ENCODE assay signal across 13 cellular contexts in the genomic region with DNA sequence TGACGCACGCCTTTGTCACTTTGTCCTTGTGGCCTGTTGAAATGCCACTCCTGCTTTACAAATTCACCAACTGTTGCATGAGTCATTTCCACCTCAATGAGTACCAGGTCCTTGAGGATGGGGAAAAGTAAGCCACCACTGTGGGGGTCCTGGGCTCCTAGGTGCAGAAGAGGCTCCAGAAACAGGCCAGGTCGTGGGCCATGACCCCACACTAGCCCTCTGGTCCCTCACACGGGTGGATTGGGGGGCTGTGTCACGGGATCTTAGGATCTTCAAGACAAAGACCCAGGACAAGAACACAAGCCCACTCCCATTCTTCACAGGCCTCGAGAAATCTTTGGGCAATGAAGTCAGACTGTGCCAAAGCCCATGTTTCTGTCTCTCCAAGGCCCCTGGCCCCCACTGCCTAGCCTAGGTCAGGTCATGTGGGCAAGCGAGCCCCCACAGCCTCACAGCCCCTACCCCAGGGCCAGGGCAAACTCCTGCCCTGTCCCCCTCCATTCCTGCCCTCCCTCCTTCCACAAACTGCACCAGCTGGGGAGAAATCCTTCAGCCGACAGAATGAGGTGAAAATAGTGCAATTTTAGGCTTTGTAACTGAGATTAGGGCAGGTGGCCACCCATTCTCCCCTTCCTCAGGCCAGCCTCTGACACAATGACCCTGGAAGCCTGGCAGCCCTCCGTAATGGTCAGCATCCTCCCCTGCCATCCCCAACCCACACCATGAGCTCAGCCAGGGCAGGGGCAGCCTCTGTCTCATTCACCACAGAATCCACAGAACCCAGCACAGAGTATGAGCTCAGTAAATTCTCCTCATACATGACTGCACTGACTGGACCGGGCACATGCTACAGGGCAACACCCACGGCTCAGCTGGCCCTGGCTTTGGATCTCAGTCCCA. TPM values are rescaled to one million over a fixed set of nuclear protein-coding genes. Genes with fewer than 3 reads are reported as not detected.
DNase-seq lines count a peak whose midpoint lies in the region; ATAC-seq and TF ChIP-seq lines count a peak whose summit lies in the region.
"Had no signal": no experiment of that assay in that cellular context is flagged by ENCODE, and none has a peak within 500 bp of the region (broad histone marks: within the 10 kb centered on the region; RNA-seq: fewer than 3 reads in every experiment).

No MANE protein-coding gene starts in this region.

- no peak for TF ChIP-seq EP300 in suprapubic skin (IDR thresholded peaks at IDR 0.05)

- no peaks in the 10 kb centered on the region for H3K9me3 Mint-ChIP-seq in activated CD4-positive, alpha-beta T cell treated with anti-CD3 and anti-CD28 coated beads, Interleukin-2, amount 10 ng/mL, durations not matched to agents 7 days and 5 days
- H3K9me3 Mint-ChIP-seq in activated CD8-positive, alpha-beta memory T cell treated with anti-CD3 and anti-CD28 coated beads, Interleukin-2, amount 10 ng/mL, durations not matched to agents 7 days and 5 days (ENCODE audit: low read depth) = no peaks in the 10 kb centered on the region
- H3K9me3 Mint-ChIP-seq: activated T-helper 1 cell treated with anti-CD3 and anti-CD28 coated beads, Interleukin-12 subunit alpha, Interleukin-12 subunit beta, Interleukin-2, Interleukin-4 antibody, amounts not matched to agents 30 ng/mL and 10 ng/mL and 1 ng/mL, durations not matched to agents 14 hours and 24 hours and 36 hours had no signal

- WGBS in suprapubic skin = 75% methylated on average over 11 of the region's 11 CpGs

- H3K36me3 Mint-ChIP-seq in activated CD4-positive, alpha-beta T cell treated with anti-CD3 and anti-CD28 coated beads, Interleukin-2, amount 10 ng/mL, durations not matched to agents 7 days and 5 days (ENCODE audit: low read depth) = no peaks in the 10 kb centered on the region
- no peaks in the 10 kb centered on the region for H3K36me3 Mint-ChIP-seq in activated CD8-positive, alpha-beta memory T cell treated with anti-CD3 and anti-CD28 coated beads, Interleukin-2, amount 10 ng/mL, durations not matched to agents 7 days and 5 days

- H3K4me3 ChIP-seq in left lung (no peak overlapping the region), suprapubic skin (no peak overlapping the region)

- H3K27me3 ChIP-seq in left lung (peaks cover 0 to under 1% of the 10 kb centered on the region in 2 donors), suprapubic skin (no peaks in the 10 kb centered on the region)

- POLR2A ChIA-PET in activated CD4-positive, alpha-beta T cell treated with anti-CD3 and anti-CD28 coated beads, Interleukin-2, amount 10 ng/mL, durations not matched to agents 7 days and 5 days (lab: Charles Lee) = no interaction called here

- intact Hi-C loops in left lung (cut with DNase I) = no loop called here

- peaks cover 0 to 4% of the 10 kb centered on the region in 2 donors for H3K36me3 ChIP-seq in left lung
- H3K36me3 ChIP-seq in suprapubic skin = no peaks in the 10 kb centered on the region

- no peak for TF ChIP-seq CTCF in left lung (IDR thresholded peaks at IDR 0.05)
- no peak for TF ChIP-seq CTCF in suprapubic skin (IDR thresholded peaks at IDR 0.05)

- ATAC-seq in activated CD8-positive, alpha-beta memory T cell treated with anti-CD3 and anti-CD28 coated beads, Interleukin-2, amount 10 ng/mL, durations not matched to agents 7 days and 5 days = no peak
- peak; percentile 37 for ATAC-seq in left lung
- no peak for ATAC-seq in GM19395 (IDR thresholded peaks at IDR 0.05; ENCODE audit: unreplicated experiment)

- no peak overlapping the region for H3K4me3 Mint-ChIP-seq in activated CD4-positive, alpha-beta T cell treated with anti-CD3 and anti-CD28 coated beads, Interleukin-2, amount 10 ng/mL, durations not matched to agents 7 days and 5 days
- H3K4me3 Mint-ChIP-seq in activated CD8-positive, alpha-beta memory T cell treated with anti-CD3 and anti-CD28 coated beads, Interleukin-2, amount 10 ng/mL, durations not matched to agents 7 days and 5 days = no peak overlapping the region
- H3K4me3 Mint-ChIP-seq: activated T-helper 1 cell treated with anti-CD3 and anti-CD28 coated beads, Interleukin-12 subunit alpha, Interleukin-12 subunit beta, Interleukin-2, Interleukin-4 antibody, amounts not matched to agents 30 ng/mL and 10 ng/mL and 1 ng/mL, durations not matched to agents 14 hours and 24 hours and 36 hours had no signal

- H3K27ac ChIP-seq in left lung (no peak overlapping the region), suprapubic skin (no peak overlapping the region)

- H3K9me3 ChIP-seq in left lung (no peaks in the 10 kb centered on the region), suprapubic skin (no peaks in the 10 kb centered on the region)

- peaks cover 2% of the 10 kb centered on the region for H3K27me3 Mint-ChIP-seq in activated CD4-positive, alpha-beta T cell treated with anti-CD3 and anti-CD28 coated beads, Interleukin-2, amount 10 ng/mL, durations not matched to agents 7 days and 5 days
- H3K27me3 Mint-ChIP-seq in activated CD8-positive, alpha-beta memory T cell treated with anti-CD3 and anti-CD28 coated beads, Interleukin-2, amount 10 ng/mL, durations not matched to agents 7 days and 5 days = peaks cover 2% of the 10 kb centered on the region

- CTCF ChIA-PET in activated CD4-positive, alpha-beta T cell treated with anti-CD3 and anti-CD28 coated beads, Interleukin-2, amount 10 ng/mL, durations not matched to agents 7 days and 5 days (lab: Charles Lee) = no interaction called here
- CTCF ChIA-PET in activated CD8-positive, alpha-beta memory T cell treated with anti-CD3 and anti-CD28 coated beads, Interleukin-2, amount 10 ng/mL, durations not matched to agents 7 days and 5 days (lab: Charles Lee) = no interaction called here

- H3K4me1 Mint-ChIP-seq in activated CD4-positive, alpha-beta T cell treated with anti-CD3 and anti-CD28 coated beads, Interleukin-2, amount 10 ng/mL, durations not matched to agents 7 days and 5 days = no peaks in the 10 kb centered on the region
- no peaks in the 10 kb centered on the region for H3K4me1 Mint-ChIP-seq in activated CD8-positive, alpha-beta memory T cell treated with anti-CD3 and anti-CD28 coated beads, Interleukin-2, amount 10 ng/mL, durations not matched to agents 7 days and 5 days

- TF ChIP-seq POLR2A in suprapubic skin (IDR thresholded peaks at IDR 0.05) = no peak

- H3K4me1 ChIP-seq in left lung (no peaks in the 10 kb centered on the region), suprapubic skin (peaks cover 23% of the 10 kb centered on the region)

- H3K27ac Mint-ChIP-seq in activated CD4-positive, alpha-beta T cell treated with anti-CD3 and anti-CD28 coated beads, Interleukin-2, amount 10 ng/mL, durations not matched to agents 7 days and 5 days = no peak overlapping the region
- H3K27ac Mint-ChIP-seq in activated CD8-positive, alpha-beta memory T cell treated with anti-CD3 and anti-CD28 coated beads, Interleukin-2, amount 10 ng/mL, durations not matched to agents 7 days and 5 days = no peak overlapping the region
- H3K27ac Mint-ChIP-seq: activated T-helper 1 cell treated with anti-CD3 and anti-CD28 coated beads, Interleukin-12 subunit alpha, Interleukin-12 subunit beta, Interleukin-2, Interleukin-4 antibody, amounts not matched to agents 30 ng/mL and 10 ng/mL and 1 ng/mL, durations not matched to agents 14 hours and 24 hours and 36 hours had no signal

- DNase-seq in activated CD4-positive, alpha-beta T cell treated with anti-CD3 and anti-CD28 coated beads, Interleukin-2, amount 10 ng/mL, durations not matched to agents 7 days and 5 days = peak; percentile 5
- no peak for DNase-seq in activated CD4-positive, alpha-beta T cell treated with anti-CD3 and anti-CD28 coated beads, Interleukin-2, amount 50 U/mL, for 1 hour
- DNase-seq in activated CD8-positive, alpha-beta memory T cell treated with anti-CD3 and anti-CD28 coated beads, Interleukin-2, amount 10 ng/mL, durations not matched to agents 7 days and 5 days = peak; percentile 45
- peak; percentile 32 to 81 for DNase-seq in left lung
- DNase-seq in suprapubic skin (ENCODE audit: low spot score in 2 of 2) = peak; percentile 64 to 80
- no peak for DNase-seq in cerebellar cortex (ENCODE audit: low spot score)
- DNase-seq in activated CD4-positive, CD25-positive, alpha-beta regulatory T cell treated with anti-CD3 and anti-CD28 coated beads, Interleukin-2, amount 50 U/mL, for 72 hours = no peak
- DNase-seq: 8988T, DMS 273 treated with DMSO at 0.1 percent for 48 hours, retina, T-helper 9 cell had no signal

RNA-seq across cellular contexts. Expression of a gene that starts 8.3 kb away (rescaled TPM):
- total RNA-seq in activated CD4-positive, alpha-beta T cell treated with anti-CD3 and anti-CD28 coated beads, Interleukin-2, amount 10 ng/mL, durations not matched to agents 7 days and 5 days = not detected
- not detected for total RNA-seq in activated CD8-positive, alpha-beta memory T cell treated with anti-CD3 and anti-CD28 coated beads, Interleukin-2, amount 10 ng/mL, durations not matched to agents 7 days and 5 days
- total RNA-seq in left lung = 10 to 100 TPM; 20.2 to 39.8 TPM
- 10 to 100 TPM; 32.8 to 61.2 (median 40.4) TPM for total RNA-seq in suprapubic skin
- total RNA-seq: activated T-helper 1 cell treated with anti-CD3 and anti-CD28 coated beads, Interleukin-12 subunit alpha, Interleukin-12 subunit beta, Interleukin-2, Interleukin-4 antibody, amounts not matched to agents 30 ng/mL and 10 ng/mL and 1 ng/mL, durations not matched to agents 14 hours and 24 hours and 36 hours had no signal

RNA-seq across cellular contexts. Expression of a gene that starts 30.8 kb away (rescaled TPM):
- total RNA-seq in activated CD4-positive, alpha-beta T cell treated with anti-CD3 and anti-CD28 coated beads, Interleukin-2, amount 10 ng/mL, durations not matched to agents 7 days and 5 days = 1 to 10 TPM in 1 of 2 experiments, under 1 TPM in 1; 0.79 to 1.2 TPM
- 1 to 10 TPM in 1 of 2 experiments, under 1 TPM in 1; 0.33 to 1.5 TPM for total RNA-seq in activated CD8-positive, alpha-beta memory T cell treated with anti-CD3 and anti-CD28 coated beads, Interleukin-2, amount 10 ng/mL, durations not matched to agents 7 days and 5 days
- 10 to 100 TPM; 20.1 to 30.9 TPM for total RNA-seq in left lung
- 1 to 10 TPM in 3 of 4 donors, under 1 TPM in 1; 0.26 to 4.0 (median 2.6) TPM for total RNA-seq in suprapubic skin

Comparison
In these comparisons a context has a peak if more than half of its experiments do, and no peak if none do; other contexts are left out.
1. DNase-seq: peak in activated CD4-positive, alpha-beta T cell treated with anti-CD3 and anti-CD28 coated beads, Interleukin-2, amount 10 ng/mL, durations not matched to agents 7 days and 5 days (single experiment), activated CD8-positive, alpha-beta memory T cell treated with anti-CD3 and anti-CD28 coated beads, Interleukin-2, amount 10 ng/mL, durations not matched to agents 7 days and 5 days (single experiment), left lung (2 of 2) and suprapubic skin (2 of 2); none in activated CD4-positive, alpha-beta T cell treated with anti-CD3 and anti-CD28 coated beads, Interleukin-2, amount 50 U/mL, for 1 hour (single experiment), cerebellar cortex (single experiment) and activated CD4-positive, CD25-positive, alpha-beta regulatory T cell treated with anti-CD3 and anti-CD28 coated beads, Interleukin-2, amount 50 U/mL, for 72 hours (single experiment).
2. RNA of a gene that starts 8.3 kb away (total RNA-seq): 32.8 to 61.2 TPM in suprapubic skin and 20.2 to 39.8 TPM in left lung; not detected in activated CD4-positive, alpha-beta T cell treated with anti-CD3 and anti-CD28 coated beads, Interleukin-2, amount 10 ng/mL, durations not matched to agents 7 days and 5 days and not detected in activated CD8-positive, alpha-beta memory T cell treated with anti-CD3 and anti-CD28 coated beads, Interleukin-2, amount 10 ng/mL, durations not matched to agents 7 days and 5 days; every median in the first group is over 10 times any median in the second.
3. RNA of a gene that starts 30.8 kb away (total RNA-seq): 20.1 to 30.9 TPM in left lung; 0.26 to 4.0 TPM in suprapubic skin, 0.33 to 1.5 TPM in activated CD8-positive, alpha-beta memory T cell treated with anti-CD3 and anti-CD28 coated beads, Interleukin-2, amount 10 ng/mL, durations not matched to agents 7 days and 5 days and 0.79 to 1.2 TPM in activated CD4-positive, alpha-beta T cell treated with anti-CD3 and anti-CD28 coated beads, Interleukin-2, amount 10 ng/mL, durations not matched to agents 7 days and 5 days; every median in the first group is over 4 times any median in the second.